Comparison of ENCODE assay signal across 15 cellular contexts in the genomic region with DNA sequence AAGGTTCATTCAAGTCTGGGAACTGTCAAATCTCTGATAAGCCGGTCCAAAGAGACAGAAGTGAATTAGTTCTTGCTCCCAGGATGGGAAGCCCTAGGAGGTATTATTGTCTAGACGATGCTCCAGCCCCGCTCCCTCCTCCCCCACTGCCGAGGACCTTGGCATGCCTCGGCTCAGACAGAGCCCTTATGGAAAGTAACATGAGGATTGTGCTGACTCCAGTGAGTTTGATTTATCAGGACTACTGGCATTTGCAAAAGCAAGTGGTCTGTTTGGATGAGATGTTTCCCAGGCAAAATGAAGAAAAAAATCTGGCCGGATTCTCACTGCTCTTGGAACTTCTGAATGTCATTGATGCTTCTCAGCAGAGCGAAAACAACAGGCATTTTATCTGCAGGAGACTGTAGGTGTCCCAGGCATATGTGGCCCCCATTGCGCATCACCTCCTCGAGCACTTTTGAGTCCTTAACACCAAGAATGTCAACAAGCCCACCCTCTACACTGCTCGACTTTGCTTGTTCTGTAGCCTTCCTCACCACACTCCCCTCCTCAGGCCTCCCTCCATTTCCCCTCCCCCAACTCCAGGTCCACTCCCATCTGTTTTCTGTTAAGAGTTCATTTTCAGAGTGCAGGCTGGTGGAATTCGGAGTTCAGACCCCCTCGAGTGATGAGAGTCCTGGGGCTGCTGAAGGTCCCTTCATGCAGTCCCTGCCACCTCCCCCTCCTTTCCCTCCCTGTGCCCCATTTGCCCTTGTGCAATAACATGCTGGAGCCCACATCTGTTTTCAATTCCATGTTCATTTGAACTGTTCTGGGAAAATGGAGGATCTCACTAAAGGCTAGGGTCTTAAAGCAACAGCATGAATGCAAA.
A peak's percentile ranks its signal among the peaks of the same experiment; 100 is the strongest.
DNase-seq lines count a peak whose midpoint lies in the region; ATAC-seq and TF ChIP-seq lines count a peak whose summit lies in the region.
"Had no signal": no experiment of that assay in that cellular context is flagged by ENCODE, and none has a peak within 500 bp of the region (broad histone marks: within the 10 kb centered on the region; RNA-seq: fewer than 3 reads in every experiment).

No MANE protein-coding gene starts in this region.

- ATAC-seq in Right ventricle myocardium inferior (peak; percentile 82), GM18907 (IDR thresholded peaks at IDR 0.05; ENCODE audit: unreplicated experiment) (no peak), HG03521 (IDR thresholded peaks at IDR 0.05; ENCODE audit: unreplicated experiment) (no peak), GM19397 (IDR thresholded peaks at IDR 0.05; ENCODE audit: unreplicated experiment) (no peak)

- DNase-seq in Right ventricle myocardium inferior (ENCODE audit: missing footprints) = no peak
- no peak for DNase-seq in cardiac septum (ENCODE audit: low spot score)
- peak; percentile 73 for DNase-seq in fibroblast of peridontal ligament (ENCODE audit: extremely low read depth)
- no peak for DNase-seq in neural crest cell (ENCODE audit: low read depth, low spot score)
- DNase-seq in C1 segment of cervical spinal cord (lab: John Stamatoyannopoulos, UW) = no peak
- DNase-seq: 8988T; activated CD4-positive, alpha-beta T cell treated with anti-CD3 and anti-CD28 coated beads, Interleukin-2, amount 50 U/mL, for 4 hours; COR-L47; NCI-H146; NCI-H69; T-helper 2 cell had no signal

- H3K9me3 Mint-ChIP-seq in neural crest cell = no peaks in the 10 kb centered on the region
- H3K9me3 Mint-ChIP-seq: central memory CD8-positive, alpha-beta T cell had no signal

- peak overlapping the region; percentile 53 for H3K27ac Mint-ChIP-seq in neural crest cell (ENCODE audit: unreplicated experiment)

- no peak for TF ChIP-seq CTCF in neural crest cell (conservative IDR thresholded peaks at IDR 0.05)

- peaks cover 5% of the 10 kb centered on the region for H3K4me1 Mint-ChIP-seq in neural crest cell
- H3K4me1 Mint-ChIP-seq: central memory CD8-positive, alpha-beta T cell had no signal

- no peaks in the 10 kb centered on the region for H3K27me3 Mint-ChIP-seq in neural crest cell (ENCODE audit: low read depth)
- H3K27me3 Mint-ChIP-seq: central memory CD8-positive, alpha-beta T cell had no signal

- no peaks in the 10 kb centered on the region for H3K36me3 Mint-ChIP-seq in neural crest cell (ENCODE audit: low read depth)

- no peak overlapping the region for H3K4me3 Mint-ChIP-seq in neural crest cell
- H3K4me3 Mint-ChIP-seq: central memory CD8-positive, alpha-beta T cell had no signal

- intact Hi-C loops in Right ventricle myocardium inferior (cut with DNase I) (no loop called here), cardiac septum (cut with DNase I) (no loop called here)
